8 cellular contexts compared by ENCODE assay signal in genomic region chr14:28773917-28774691, GRCh38.
DNase-seq lines count a peak whose midpoint lies in the region; ATAC-seq and TF ChIP-seq lines count a peak whose summit lies in the region.

No MANE protein-coding gene starts in this region.

- ATAC-seq in GM19468 (IDR thresholded peaks at IDR 0.05; ENCODE audit: extremely low read depth, unreplicated experiment): peak; percentile 52
- no peak for ATAC-seq in GM18498 (IDR thresholded peaks at IDR 0.05; ENCODE audit: unreplicated experiment)

- DNase-seq in NCI-H345 (lab: John Stamatoyannopoulos, UW) (peak; percentile 88), erythroblast (lab: John Stamatoyannopoulos, UW) (peak; percentile 1), putamen (ENCODE audit: low spot score) (peak; percentile 82), RKO (ENCODE audit: low spot score) (no peak), UCSD-AML1 (lab: John Stamatoyannopoulos, UW; ENCODE audit: unreplicated experiment) (no peak)
- DNase-seq in activated naive CD4-positive, alpha-beta T cell treated with Interleukin-2 at 50 U/mL for 16 hours: no peak

- TF ChIP-seq POLR2A in erythroblast (IDR thresholded peaks at IDR 0.05; ENCODE audit: low read length): no peak

Comparison
In these comparisons a context has a peak if more than half of its experiments do, and no peak if none do; other contexts are left out.
1. DNase-seq: peak in NCI-H345 (single experiment), erythroblast (2 of 2) and putamen (single experiment); none in RKO (single experiment), UCSD-AML1 (single experiment) and activated naive CD4-positive, alpha-beta T cell treated with Interleukin-2 at 50 U/mL for 16 hours (single experiment).